In genomic region chr9:95365766-95366165, GRCh38 we compare ENCODE assay signal across 21 cellular contexts.
"Had no signal": no experiment of that assay in that cellular context is flagged by ENCODE, and none has a peak within 500 bp of the region (broad histone marks: within the 10 kb centered on the region; RNA-seq: fewer than 3 reads in every experiment).

No MANE protein-coding gene starts in this region.

- H3K9me3 ChIP-seq: MG63 had no signal

- ATAC-seq: SK-N-SH treated with all-trans-retinoic acid at 6 μM for 48 hours had no signal

- FAIRE-seq: RCC 7860 had no signal

- H3K4me3 ChIP-seq: MG63 had no signal

- H3K36me3 ChIP-seq: MG63 had no signal

- DNase-seq: Karpas-422, KG1, MG63, NCI-H1092, NCI-H1105 treated with DMSO at 0.1 percent for 48 hours, NCI-H1436, NCI-H187, NCI-H2029, NCI-H2081 treated with DMSO at 0.1 percent for 48 hours, NCI-H2171, NCI-H226, NCI-H446, NCI-H510A, NCI-H524 treated with DMSO at 0.1 percent for 48 hours, NCI-H69, NCI-H774, Right ventricle myocardium superior, RPMI8226, T-helper 1 cell had no signal
